ENCODE assay signal across 1 cellular context in genomic region chr2:37376421-37377186, GRCh38.
A peak's percentile ranks its signal among the peaks of the same experiment; 100 is the strongest.
TF ChIP-seq lines count a peak whose summit lies in the region.

No MANE protein-coding gene starts in this region.

TF ChIP-seq in GM12878, 131 proteins besides CTCF, POLR2A, EP300 and RAD21 (continued from another document and continues in another):
- no peak for TF ChIP-seq BCLAF1 (IDR thresholded peaks at IDR 0.05)
- peak; percentile 35; the same call in 1 of the 2 replicates for TF ChIP-seq JUND (IDR thresholded peaks at IDR 0.05; ENCODE audit: low read depth, low read length)
- TF ChIP-seq SMAD5 (IDR thresholded peaks at IDR 0.05; ENCODE audit: low read depth), result no peak
- no peak for TF ChIP-seq MYC (IDR thresholded peaks at IDR 0.05; ENCODE audit: insufficient read depth, insufficient read length, insufficient replicate concordance, low read length, severe bottlenecking)
- TF ChIP-seq ZBTB4 (CRISPR knock-in tag; IDR thresholded peaks at IDR 0.05), result no peak
- TF ChIP-seq, protein P1, sequence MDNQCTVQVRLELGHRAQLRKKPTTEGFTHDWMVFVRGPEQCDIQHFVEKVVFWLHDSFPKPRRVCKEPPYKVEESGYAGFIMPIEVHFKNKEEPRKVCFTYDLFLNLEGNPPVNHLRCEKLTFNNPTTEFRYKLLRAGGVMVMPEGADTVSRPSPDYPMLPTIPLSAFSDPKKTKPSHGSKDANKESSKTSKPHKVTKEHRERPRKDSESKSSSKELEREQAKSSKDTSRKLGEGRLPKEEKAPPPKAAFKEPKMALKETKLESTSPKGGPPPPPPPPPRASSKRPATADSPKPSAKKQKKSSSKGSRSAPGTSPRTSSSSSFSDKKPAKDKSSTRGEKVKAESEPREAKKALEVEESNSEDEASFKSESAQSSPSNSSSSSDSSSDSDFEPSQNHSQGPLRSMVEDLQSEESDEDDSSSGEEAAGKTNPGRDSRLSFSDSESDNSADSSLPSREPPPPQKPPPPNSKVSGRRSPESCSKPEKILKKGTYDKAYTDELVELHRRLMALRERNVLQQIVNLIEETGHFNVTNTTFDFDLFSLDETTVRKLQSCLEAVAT (IDR thresholded peaks at IDR 0.05), result peak; percentile 85
- TF ChIP-seq PAX8 (IDR thresholded peaks at IDR 0.05), result no peak
- peak; percentile 53; the same call in 1 of the 2 replicates for TF ChIP-seq GABPA (IDR thresholded peaks at IDR 0.05; ENCODE audit: low read depth)
- no peak for TF ChIP-seq SREBF2 (IDR thresholded peaks at IDR 0.05; ENCODE audit: low read length)
- no peak for TF ChIP-seq ZSCAN29 (IDR thresholded peaks at IDR 0.05)
- TF ChIP-seq E4F1 (IDR thresholded peaks at IDR 0.05; ENCODE audit: borderline replicate concordance, partially characterized antibody), result no peak
- TF ChIP-seq HDAC6 (IDR thresholded peaks at IDR 0.05; ENCODE audit: unreplicated experiment), result no peak
- no peak for TF ChIP-seq SMARCA5 (IDR thresholded peaks at IDR 0.05)
- TF ChIP-seq NBN (IDR thresholded peaks at IDR 0.05), result peak; percentile 87; the same call in 1 of the 2 replicates
- TF ChIP-seq, protein P2, sequence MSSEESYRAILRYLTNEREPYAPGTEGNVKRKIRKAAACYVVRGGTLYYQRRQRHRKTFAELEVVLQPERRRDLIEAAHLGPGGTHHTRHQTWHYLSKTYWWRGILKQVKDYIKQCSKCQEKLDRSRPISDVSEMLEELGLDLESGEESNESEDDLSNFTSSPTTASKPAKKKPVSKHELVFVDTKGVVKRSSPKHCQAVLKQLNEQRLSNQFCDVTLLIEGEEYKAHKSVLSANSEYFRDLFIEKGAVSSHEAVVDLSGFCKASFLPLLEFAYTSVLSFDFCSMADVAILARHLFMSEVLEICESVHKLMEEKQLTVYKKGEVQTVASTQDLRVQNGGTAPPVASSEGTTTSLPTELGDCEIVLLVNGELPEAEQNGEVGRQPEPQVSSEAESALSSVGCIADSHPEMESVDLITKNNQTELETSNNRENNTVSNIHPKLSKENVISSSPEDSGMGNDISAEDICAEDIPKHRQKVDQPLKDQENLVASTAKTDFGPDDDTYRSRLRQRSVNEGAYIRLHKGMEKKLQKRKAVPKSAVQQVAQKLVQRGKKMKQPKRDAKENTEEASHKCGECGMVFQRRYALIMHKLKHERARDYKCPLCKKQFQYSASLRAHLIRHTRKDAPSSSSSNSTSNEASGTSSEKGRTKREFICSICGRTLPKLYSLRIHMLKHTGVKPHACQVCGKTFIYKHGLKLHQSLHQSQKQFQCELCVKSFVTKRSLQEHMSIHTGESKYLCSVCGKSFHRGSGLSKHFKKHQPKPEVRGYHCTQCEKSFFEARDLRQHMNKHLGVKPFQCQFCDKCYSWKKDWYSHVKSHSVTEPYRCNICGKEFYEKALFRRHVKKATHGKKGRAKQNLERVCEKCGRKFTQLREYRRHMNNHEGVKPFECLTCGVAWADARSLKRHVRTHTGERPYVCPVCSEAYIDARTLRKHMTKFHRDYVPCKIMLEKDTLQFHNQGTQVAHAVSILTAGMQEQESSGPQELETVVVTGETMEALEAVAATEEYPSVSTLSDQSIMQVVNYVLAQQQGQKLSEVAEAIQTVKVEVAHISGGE (CRISPR knock-in tag; IDR thresholded peaks at IDR 0.05), result no peak
- TF ChIP-seq SRF (IDR thresholded peaks at IDR 0.05; ENCODE audit: low read depth in 2 of 2, low read length in 2 of 2), result no peak
- no peak for TF ChIP-seq POLR2AphosphoS5 (IDR thresholded peaks at IDR 0.05; ENCODE audit: low read length)
- peak; percentile 52 to 71; a peak in 3 of 4 replicates for TF ChIP-seq BHLHE40 (IDR thresholded peaks at IDR 0.05; ENCODE audit: borderline replicate concordance in 1 of 2, low read depth in 2 of 2, low read length in 1 of 2)
- TF ChIP-seq ZNF384 (IDR thresholded peaks at IDR 0.05; ENCODE audit: borderline replicate concordance, low read depth, low read length), result no peak
- peak; percentile 97 for TF ChIP-seq FOXM1 (IDR thresholded peaks at IDR 0.05; ENCODE audit: low read depth, low read length)
- no peak for TF ChIP-seq CHD1 (IDR thresholded peaks at IDR 0.05; ENCODE audit: low read depth, low read length)
- no peak for TF ChIP-seq NR2C2 (IDR thresholded peaks at IDR 0.05; ENCODE audit: borderline replicate concordance, control insufficient read depth, insufficient read length, low read depth)
- no peak for TF ChIP-seq RELA (IDR thresholded peaks at IDR 0.05; ENCODE audit: borderline replicate concordance, partially characterized antibody)
- TF ChIP-seq, protein P3, sequence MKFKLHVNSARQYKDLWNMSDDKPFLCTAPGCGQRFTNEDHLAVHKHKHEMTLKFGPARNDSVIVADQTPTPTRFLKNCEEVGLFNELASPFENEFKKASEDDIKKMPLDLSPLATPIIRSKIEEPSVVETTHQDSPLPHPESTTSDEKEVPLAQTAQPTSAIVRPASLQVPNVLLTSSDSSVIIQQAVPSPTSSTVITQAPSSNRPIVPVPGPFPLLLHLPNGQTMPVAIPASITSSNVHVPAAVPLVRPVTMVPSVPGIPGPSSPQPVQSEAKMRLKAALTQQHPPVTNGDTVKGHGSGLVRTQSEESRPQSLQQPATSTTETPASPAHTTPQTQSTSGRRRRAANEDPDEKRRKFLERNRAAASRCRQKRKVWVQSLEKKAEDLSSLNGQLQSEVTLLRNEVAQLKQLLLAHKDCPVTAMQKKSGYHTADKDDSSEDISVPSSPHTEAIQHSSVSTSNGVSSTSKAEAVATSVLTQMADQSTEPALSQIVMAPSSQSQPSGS (IDR thresholded peaks at IDR 0.05; ENCODE audit: low read length), result peak; percentile 95
- peak; percentile 91 for TF ChIP-seq BCL11A (IDR thresholded peaks at IDR 0.05; ENCODE audit: low read depth, low read length)
- peak; percentile 91 for TF ChIP-seq MYB (IDR thresholded peaks at IDR 0.05; ENCODE audit: borderline replicate concordance, low read depth, low read length)
- no peak for TF ChIP-seq EZH2 (IDR thresholded peaks at IDR 0.05; ENCODE audit: borderline replicate concordance, control insufficient read depth, low read depth, low read length)
- TF ChIP-seq RBBP5 (conservative IDR thresholded peaks at IDR 0.05), result no peak
- TF ChIP-seq ATF3 (IDR thresholded peaks at IDR 0.05; ENCODE audit: borderline replicate concordance, extremely low read depth, low read depth, low read length), result no peak
- TF ChIP-seq ASH2L (IDR thresholded peaks at IDR 0.05; ENCODE audit: borderline replicate concordance, low read depth), result no peak
- TF ChIP-seq FOS (IDR thresholded peaks at IDR 0.05; ENCODE audit: borderline replicate concordance, extremely low read depth, insufficient read length), result no peak
- no peak for TF ChIP-seq PBX3 (IDR thresholded peaks at IDR 0.05; ENCODE audit: insufficient replicate concordance, low read depth, low read length)
- no peak for TF ChIP-seq NR2C1 (IDR thresholded peaks at IDR 0.05)
- TF ChIP-seq, protein P4, sequence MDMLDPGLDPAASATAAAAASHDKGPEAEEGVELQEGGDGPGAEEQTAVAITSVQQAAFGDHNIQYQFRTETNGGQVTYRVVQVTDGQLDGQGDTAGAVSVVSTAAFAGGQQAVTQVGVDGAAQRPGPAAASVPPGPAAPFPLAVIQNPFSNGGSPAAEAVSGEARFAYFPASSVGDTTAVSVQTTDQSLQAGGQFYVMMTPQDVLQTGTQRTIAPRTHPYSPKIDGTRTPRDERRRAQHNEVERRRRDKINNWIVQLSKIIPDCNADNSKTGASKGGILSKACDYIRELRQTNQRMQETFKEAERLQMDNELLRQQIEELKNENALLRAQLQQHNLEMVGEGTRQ (IDR thresholded peaks at IDR 0.05; ENCODE audit: borderline replicate concordance, low read depth, low read length), result no peak
- no peak for TF ChIP-seq KDM1A (IDR thresholded peaks at IDR 0.05; ENCODE audit: borderline replicate concordance)
- TF ChIP-seq SUPT20H (IDR thresholded peaks at IDR 0.05; ENCODE audit: borderline replicate concordance, control insufficient read depth, low read depth, low read length), result no peak
- no peak for TF ChIP-seq TARDBP (IDR thresholded peaks at IDR 0.05; ENCODE audit: borderline replicate concordance)
- TF ChIP-seq, protein P5, sequence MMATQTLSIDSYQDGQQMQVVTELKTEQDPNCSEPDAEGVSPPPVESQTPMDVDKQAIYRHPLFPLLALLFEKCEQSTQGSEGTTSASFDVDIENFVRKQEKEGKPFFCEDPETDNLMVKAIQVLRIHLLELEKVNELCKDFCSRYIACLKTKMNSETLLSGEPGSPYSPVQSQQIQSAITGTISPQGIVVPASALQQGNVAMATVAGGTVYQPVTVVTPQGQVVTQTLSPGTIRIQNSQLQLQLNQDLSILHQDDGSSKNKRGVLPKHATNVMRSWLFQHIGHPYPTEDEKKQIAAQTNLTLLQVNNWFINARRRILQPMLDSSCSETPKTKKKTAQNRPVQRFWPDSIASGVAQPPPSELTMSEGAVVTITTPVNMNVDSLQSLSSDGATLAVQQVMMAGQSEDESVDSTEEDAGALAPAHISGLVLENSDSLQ (IDR thresholded peaks at IDR 0.05), result no peak
- no peak for TF ChIP-seq TAF1 (IDR thresholded peaks at IDR 0.05; ENCODE audit: borderline replicate concordance, low read depth, low read length)
- TF ChIP-seq TCF7 (IDR thresholded peaks at IDR 0.05; ENCODE audit: borderline replicate concordance), result peak; percentile 99
- no peak for TF ChIP-seq HCFC1 (IDR thresholded peaks at IDR 0.05; ENCODE audit: low read length)
- TF ChIP-seq CEBPB (IDR thresholded peaks at IDR 0.05; ENCODE audit: borderline replicate concordance in 1 of 2, low read depth in 2 of 2, low read length in 2 of 2), result peak in 1 of 2 experiments; percentile 90; a peak in 2 of 4 replicates
- TF ChIP-seq YBX1 (IDR thresholded peaks at IDR 0.05), result no peak
